Comparison of ENCODE assay signal across 13 cellular contexts in the genomic region with DNA sequence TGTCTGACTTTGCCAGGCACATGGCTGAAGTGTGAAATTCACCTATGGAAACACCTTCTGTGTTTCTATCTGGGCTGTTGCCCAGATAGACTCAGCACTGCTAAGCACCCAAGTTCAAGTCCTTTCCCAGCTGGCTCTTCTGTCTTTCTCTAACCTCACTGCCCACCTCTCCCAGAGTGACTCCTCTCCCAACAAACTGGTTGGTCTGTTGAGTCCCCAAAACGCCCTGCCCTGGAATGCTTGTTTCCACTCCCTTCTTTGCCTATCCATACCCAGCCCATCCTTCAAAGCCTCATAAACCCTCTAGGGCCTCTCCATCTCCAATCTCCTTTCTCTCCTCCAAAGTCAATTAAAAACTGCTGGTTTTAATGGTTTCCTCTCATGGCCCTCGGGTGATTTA. TPM values are rescaled to one million over a fixed set of nuclear protein-coding genes. Genes with fewer than 3 reads are reported as not detected.
A peak's percentile ranks its signal among the peaks of the same experiment; 100 is the strongest.
DNase-seq lines count a peak whose midpoint lies in the region; ATAC-seq and TF ChIP-seq lines count a peak whose summit lies in the region.
"Had no signal": no experiment of that assay in that cellular context is flagged by ENCODE, and none has a peak within 500 bp of the region (broad histone marks: within the 10 kb centered on the region; RNA-seq: fewer than 3 reads in every experiment).

No MANE protein-coding gene starts in this region.

- H3K4me2 ChIP-seq in IMR-90 (ENCODE audit: low read depth, low read length): no peak overlapping the region

- H2BK5ac ChIP-seq in IMR-90 (ENCODE audit: low read depth, low read length, poor library complexity, severe bottlenecking): no peak overlapping the region

- H3K4me3 ChIP-seq in IMR-90 (ENCODE audit: insufficient read depth, low read depth, low read length): no peak overlapping the region
- H3K4me3 ChIP-seq in muscle layer of duodenum (ENCODE audit: low read depth in 1 of 2, low read length in 2 of 2): no peak overlapping the region
- no peak overlapping the region for H3K4me3 ChIP-seq in tibial artery

- no peak overlapping the region for H4K91ac ChIP-seq in IMR-90 (ENCODE audit: insufficient read depth, low read depth, low read length)

- in situ Hi-C loops in IMR-90 (cut with MboI; ENCODE audit: low sequenced_read_pairs): no loop called here

- no peak overlapping the region for H3K9ac ChIP-seq in IMR-90 (ENCODE audit: low read depth, low read length)

- peaks cover 11% of the 10 kb centered on the region; the same call in 1 of the 2 replicates for H3K9me1 ChIP-seq in IMR-90 (ENCODE audit: insufficient read depth, low read length)

- H2AFZ ChIP-seq in IMR-90 (replicated peaks; ENCODE audit: low read length, poor library complexity): no peak overlapping the region

- POLR2A ChIA-PET in IMR-90 (lab: Charles Lee; ENCODE audit: unreplicated experiment): no interaction called here

- TF ChIP-seq POLR2A in IMR-90 (IDR thresholded peaks at IDR 0.05; ENCODE audit: low read depth, low read length): no peak

- H2AK5ac ChIP-seq in IMR-90 (ENCODE audit: low read depth, low read length): no peak overlapping the region

- CTCF ChIA-PET in IMR-90 (lab: Yijun Ruan, JAX): no interaction called here

- H2BK20ac ChIP-seq in IMR-90 (ENCODE audit: low read depth, low read length): no peak overlapping the region

- H3K27ac ChIP-seq in IMR-90 (ENCODE audit: insufficient read depth, low read length): no peak overlapping the region
- peak overlapping the region; percentile 28 for H3K27ac ChIP-seq in muscle layer of duodenum (ENCODE audit: low read length)
- H3K27ac ChIP-seq in tibial artery: peak overlapping the region; percentile 84 to 92

- H3K56ac ChIP-seq in IMR-90 (ENCODE audit: extremely low read depth, insufficient read depth, low read length): no peak overlapping the region

- DNase-seq in IMR-90: no peak
- DNase-seq in tibial artery: no peak
- no peak for DNase-seq in stimulated activated CD4-positive, alpha-beta T cell treated with anti-CD3 and anti-CD28 coated beads, Interleukin-2, amount 100 ng/mL, for 48 hours
- DNase-seq: COR-L47, DMS153, HCEC 1CT, NCI-H1048, NCI-H1694, NCI-H446 had no signal

- H3K4me1 ChIP-seq in IMR-90 (ENCODE audit: control insufficient read depth, insufficient read depth, low read length): peaks cover 18% of the 10 kb centered on the region
- H3K4me1 ChIP-seq in muscle layer of duodenum (ENCODE audit: control insufficient read depth in 1 of 2, insufficient read depth in 2 of 2, low read length in 2 of 2): peaks cover 22 to 63% of the 10 kb centered on the region in 2 donors
- peaks cover 0 to 89% (median 65%) of the 10 kb centered on the region in 4 donors for H3K4me1 ChIP-seq in tibial artery

- TF ChIP-seq CTCF in IMR-90 (conservative IDR thresholded peaks at IDR 0.05; ENCODE audit: low read depth, low read length): no peak
- TF ChIP-seq CTCF in tibial artery (IDR thresholded peaks at IDR 0.05): no peak

- H3K9me3 ChIP-seq in IMR-90 (ENCODE audit: control insufficient read depth, insufficient read depth, low read length) (no peaks in the 10 kb centered on the region), muscle layer of duodenum (ENCODE audit: control insufficient read depth in 1 of 2, low read length in 2 of 2) (no peaks in the 10 kb centered on the region), tibial artery (no peaks in the 10 kb centered on the region)

- H3K36me3 ChIP-seq in IMR-90 (ENCODE audit: control insufficient read depth, insufficient read depth, low read length) (no peaks in the 10 kb centered on the region), muscle layer of duodenum (ENCODE audit: control insufficient read depth in 1 of 2, insufficient read depth in 2 of 2, low read length in 2 of 2) (no peaks in the 10 kb centered on the region), tibial artery (no peaks in the 10 kb centered on the region)

- intact Hi-C loops in IMR-90 (cut with micrococcal nuclease): no loop called here
- intact Hi-C loops in tibial artery (cut with DNase I; ENCODE audit: low total_unique reads): loop anchor here (10.0 kb wide), 1 partner anchor 424 kb away; no protein-coding TSS in a partner anchor

- WGBS in IMR-90 (ENCODE audit: extremely low coverage in 2 of 2, insufficient read length in 1 of 2), 2 experiments: no CpG with 5 or more reads among the region's 2 CpGs

- no peak overlapping the region for H2BK120ac ChIP-seq in IMR-90 (ENCODE audit: low read depth, low read length)

- no peak overlapping the region for H4K8ac ChIP-seq in IMR-90 (ENCODE audit: low read depth in 2 of 2, low read length in 2 of 2)

- no peak overlapping the region for H3K14ac ChIP-seq in IMR-90 (replicated peaks; ENCODE audit: low read depth, low read length)

- H2BK15ac ChIP-seq in IMR-90 (ENCODE audit: low read depth, low read length): no peak overlapping the region

- H4K20me1 ChIP-seq in IMR-90 (ENCODE audit: insufficient read depth, low read length): no peaks in the 10 kb centered on the region

- TF ChIP-seq RAD21 in IMR-90 (IDR thresholded peaks at IDR 0.05; ENCODE audit: low read length): no peak

- dilution Hi-C loops in IMR-90 (cut with HindIII; ENCODE audit: low sequenced_read_pairs, unreplicated experiment): no loop called here

- H3K79me1 ChIP-seq in IMR-90 (ENCODE audit: low read depth in 1 of 2, low read length in 2 of 2): peaks cover 0 to 36% of the 10 kb centered on the region in 2 experiments; a peak in 3 of 4 replicates

- H3K27me3 ChIP-seq in IMR-90 (ENCODE audit: control insufficient read depth, insufficient read depth, low read length): no peaks in the 10 kb centered on the region
- no peaks in the 10 kb centered on the region for H3K27me3 ChIP-seq in muscle layer of duodenum (ENCODE audit: low read depth, low read length)
- no peaks in the 10 kb centered on the region for H3K27me3 ChIP-seq in tibial artery

- no peak overlapping the region for H4K5ac ChIP-seq in IMR-90 (ENCODE audit: low read depth, low read length)

- H3K23ac ChIP-seq in IMR-90 (ENCODE audit: low read depth, low read length): no peak overlapping the region

- H3K18ac ChIP-seq in IMR-90 (ENCODE audit: low read depth, low read length): no peak overlapping the region

- no peak overlapping the region for H2AK9ac ChIP-seq in IMR-90 (replicated peaks; ENCODE audit: low read depth, low read length, poor library complexity)

- peak overlapping the region; percentile 59; the same call in 1 of the 2 replicates for H3K4ac ChIP-seq in IMR-90 (ENCODE audit: low read depth, low read length)

- no TSS peak for BruUV-seq in IMR-90 (replicated peaks; lab: Mats Ljungman, UMichigan)

- no peak for ATAC-seq in IMR-90 (ENCODE audit: low read depth)
- peak; percentile 78 for ATAC-seq in esophagus mucosa
- no peak for ATAC-seq in GM18870 (IDR thresholded peaks at IDR 0.05; ENCODE audit: unreplicated experiment)
- no peak for ATAC-seq in GM18907 (IDR thresholded peaks at IDR 0.05; ENCODE audit: unreplicated experiment)

TF ChIP-seq in IMR-90, 13 proteins besides CTCF, POLR2A, EP300 and RAD21:
- TF ChIP-seq MAFK (IDR thresholded peaks at IDR 0.05; ENCODE audit: low read depth, low read length): no peak
- TF ChIP-seq SMC3 (IDR thresholded peaks at IDR 0.05; ENCODE audit: low read depth, low read length): no peak
- TF ChIP-seq, protein P1, sequence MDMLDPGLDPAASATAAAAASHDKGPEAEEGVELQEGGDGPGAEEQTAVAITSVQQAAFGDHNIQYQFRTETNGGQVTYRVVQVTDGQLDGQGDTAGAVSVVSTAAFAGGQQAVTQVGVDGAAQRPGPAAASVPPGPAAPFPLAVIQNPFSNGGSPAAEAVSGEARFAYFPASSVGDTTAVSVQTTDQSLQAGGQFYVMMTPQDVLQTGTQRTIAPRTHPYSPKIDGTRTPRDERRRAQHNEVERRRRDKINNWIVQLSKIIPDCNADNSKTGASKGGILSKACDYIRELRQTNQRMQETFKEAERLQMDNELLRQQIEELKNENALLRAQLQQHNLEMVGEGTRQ (IDR thresholded peaks at IDR 0.05; ENCODE audit: low read depth, low read length): no peak
- TF ChIP-seq CHD1 (IDR thresholded peaks at IDR 0.05; ENCODE audit: low read depth, low read length): no peak

RNA-seq across cellular contexts. Expression of gene PLXNA2, which starts 15.6 kb away (rescaled TPM):
- 0.56 and 0.72 TPM in 2 replicates for total RNA-seq in IMR-90 (2012; rRNA removed)
- 1.1 and 1.2 TPM in 2 replicates for polyA plus RNA-seq in IMR-90 (2012; rRNA removed)
- 0.45 and 0.59 TPM in 2 replicates for polyA plus RNA-seq in IMR-90 (2012; cell fraction: cytosol; rRNA removed)
- 3.2 and 3.3 TPM in 2 replicates for polyA plus RNA-seq in IMR-90 (2012; cell fraction: nucleus; rRNA removed; ENCODE audit: low replicate concordance)
- total RNA-seq in esophagus mucosa: 47.5 TPM

Comparison
In these comparisons a context has a peak if more than half of its experiments do, and no peak if none do; other contexts are left out.
1. RNA of gene PLXNA2, which starts 15.6 kb away (total RNA-seq): 47.5 TPM in esophagus mucosa (single experiment); 0.56 to 0.72 TPM in IMR-90; every median in the first group is over 10 times any median in the second.